17 cellular contexts compared by ENCODE assay signal in genomic region chr7:41207141-41207540, GRCh38.
"Had no signal": no experiment of that assay in that cellular context is flagged by ENCODE, and none has a peak within 500 bp of the region (broad histone marks: within the 10 kb centered on the region; RNA-seq: fewer than 3 reads in every experiment).

No MANE protein-coding gene starts in this region.

- H3K36me3 ChIP-seq: cardiac muscle cell, left ventricle myocardium inferior, prostate gland, right atrium auricular region, tibial nerve had no signal

- H3K9me3 ChIP-seq: left ventricle myocardium inferior, mucosa of descending colon, prostate gland, right atrium auricular region, tibial nerve had no signal

- H3K27ac ChIP-seq: cardiac muscle cell, left ventricle myocardium inferior, prostate gland, right atrium auricular region, tibial nerve had no signal

- H3K27me3 ChIP-seq: right atrium auricular region, tibial nerve had no signal

- H3K4me1 ChIP-seq: left ventricle myocardium inferior, prostate gland, right atrium auricular region, tibial nerve had no signal

- H3K4me3 ChIP-seq: cardiac muscle cell, left ventricle myocardium inferior, mucosa of descending colon, prostate gland, right atrium auricular region, tibial nerve had no signal

- ATAC-seq: activated CD8-positive, alpha-beta memory T cell treated with anti-CD3 and anti-CD28 coated beads, Interleukin-2, amount 10 ng/mL, durations not matched to agents 7 days and 5 days; mucosa of descending colon; stimulated activated naive CD8-positive, alpha-beta T cell treated with anti-CD3 and anti-CD28 coated beads, Interleukin-15, Interleukin-2, amounts not matched to agents 100 U/mL and 50 U/mL, for 24 hours had no signal

- DNase-seq: activated B cell treated with CpG ODN at 0.5 μM for 24 hours; activated CD4-positive, alpha-beta memory T cell treated with anti-CD3 and anti-CD28 coated beads, Interleukin-2, amount 10 ng/mL, durations not matched to agents 7 days and 5 days; activated CD4-positive, alpha-beta T cell treated with anti-CD3 and anti-CD28 coated beads for 48 hours; activated CD8-positive, alpha-beta memory T cell treated with anti-CD3 and anti-CD28 coated beads, Interleukin-2, amount 10 ng/mL, durations not matched to agents 7 days and 5 days; dermis blood vessel endothelial cell; effector memory CD4-positive, alpha-beta T cell; hippocampal formation; kidney glomerular epithelial cell; left ventricle myocardium inferior; mucosa of descending colon; naive B cell; stimulated activated naive CD8-positive, alpha-beta T cell treated with anti-CD3 and anti-CD28 coated beads, Interleukin-15, Interleukin-2, amounts not matched to agents 100 U/mL and 50 U/mL, for 24 hours; substantia nigra had no signal
